ENCODE assay signal across 16 cellular contexts in genomic region chr11:103525069-103525468, GRCh38.
DNase-seq lines count a peak whose midpoint lies in the region; ATAC-seq and TF ChIP-seq lines count a peak whose summit lies in the region.
"Had no signal": no experiment of that assay in that cellular context is flagged by ENCODE, and none has a peak within 500 bp of the region (broad histone marks: within the 10 kb centered on the region; RNA-seq: fewer than 3 reads in every experiment).

No MANE protein-coding gene starts in this region.

- H3K23ac ChIP-seq in neuronal stem cell (ENCODE audit: low read depth, low read length, poor library complexity), result no peak overlapping the region

- H3K14ac ChIP-seq in neuronal stem cell (ENCODE audit: low read length), result no peak overlapping the region

- TF ChIP-seq CTCF in choroid plexus epithelial cell (conservative IDR thresholded peaks at IDR 0.05; ENCODE audit: low read depth, low read length), result no peak

- no peaks in the 10 kb centered on the region for H3K27me3 ChIP-seq in neuronal stem cell (ENCODE audit: control insufficient read depth in 3 of 3, insufficient read depth in 3 of 3, low read depth in 1 of 3, low read length in 3 of 3)
- H3K27me3 ChIP-seq: body of pancreas had no signal

- no peak overlapping the region for H2AFZ ChIP-seq in neuronal stem cell (ENCODE audit: low read length)

- no peak overlapping the region for H3K18ac ChIP-seq in neuronal stem cell (ENCODE audit: low read length)

- no peak overlapping the region for H2BK12ac ChIP-seq in neuronal stem cell (ENCODE audit: low read length)

- H2BK5ac ChIP-seq in neuronal stem cell (ENCODE audit: low read length), result no peak overlapping the region

- no peak for ATAC-seq in HG02852 (IDR thresholded peaks at IDR 0.05; ENCODE audit: unreplicated experiment)
- ATAC-seq: body of pancreas, HepG2 had no signal

- no peak overlapping the region for H3K27ac ChIP-seq in neuronal stem cell (replicated peaks; ENCODE audit: low read length)
- H3K27ac ChIP-seq: body of pancreas, VCaP had no signal

- H3K9ac ChIP-seq in neuronal stem cell (ENCODE audit: low read depth, low read length, poor library complexity), result no peak overlapping the region

- no peak overlapping the region for H4K8ac ChIP-seq in neuronal stem cell (ENCODE audit: low read depth, low read length)

- H4K91ac ChIP-seq in neuronal stem cell (ENCODE audit: low read depth, low read length, poor library complexity), result no peak overlapping the region

- H3K9me3 ChIP-seq in neuronal stem cell (replicated peaks in 1 of 2; ENCODE audit: control insufficient read depth in 2 of 2, insufficient read depth in 1 of 2, low read depth in 1 of 2, low read length in 2 of 2), result peaks cover 0 to 2% of the 10 kb centered on the region in 2 donors
- H3K9me3 ChIP-seq: body of pancreas had no signal

- no peak overlapping the region for H3K4me2 ChIP-seq in neuronal stem cell (ENCODE audit: insufficient read depth, low read length, poor library complexity, severe bottlenecking)

- no CpG with 5 or more reads among the region's 2 CpGs for WGBS in neuronal stem cell (ENCODE audit: extremely low coverage in 2 of 2, insufficient read length in 2 of 2, insufficient replicate concordance in 1 of 2), 2 donors

- no peak overlapping the region for H2BK120ac ChIP-seq in neuronal stem cell (ENCODE audit: low read depth, low read length)

- no peak overlapping the region for H2AK5ac ChIP-seq in neuronal stem cell (ENCODE audit: low read depth, low read length)

- H3K36me3 ChIP-seq in neuronal stem cell (replicated peaks in 1 of 2; ENCODE audit: control insufficient read depth in 2 of 2, insufficient read depth in 2 of 2, low read length in 2 of 2), result no peaks in the 10 kb centered on the region

- no peak overlapping the region for H3K4me3 ChIP-seq in choroid plexus epithelial cell (ENCODE audit: low read depth, low read length)
- H3K4me3 ChIP-seq in neuronal stem cell (ENCODE audit: low read length in 2 of 2), result no peak overlapping the region
- H3K4me3 ChIP-seq: body of pancreas had no signal

- no peak overlapping the region for H2BK15ac ChIP-seq in neuronal stem cell (ENCODE audit: low read length)

- no peak overlapping the region for H3K4ac ChIP-seq in neuronal stem cell (ENCODE audit: low read length)

- no peaks in the 10 kb centered on the region for H3K79me1 ChIP-seq in neuronal stem cell (ENCODE audit: low read depth, low read length)

- H3K4me1 ChIP-seq in neuronal stem cell (ENCODE audit: control insufficient read depth in 2 of 2, insufficient read depth in 1 of 2, low read depth in 1 of 2, low read length in 2 of 2), result peaks cover 0 to 3% of the 10 kb centered on the region in 2 donors
- H3K4me1 ChIP-seq: body of pancreas had no signal

- peak; percentile 72 for DNase-seq in HCEC 1CT
- DNase-seq in NOMO-1 treated with DMSO at 0.1 percent for 48 hours (lab: John Stamatoyannopoulos, UW; ENCODE audit: unreplicated experiment), result peak; percentile 64
- DNase-seq in choroid plexus epithelial cell (ENCODE audit: low read depth), result peak; percentile 75
- peak; percentile 70 for DNase-seq in non-pigmented ciliary epithelial cell (ENCODE audit: low read depth)
- no peak for DNase-seq in neuronal stem cell (ENCODE audit: low spot score)
- DNase-seq in NCI-H2196 treated with DMSO at 0.1 percent for 48 hours (lab: John Stamatoyannopoulos, UW; ENCODE audit: unreplicated experiment), result no peak
- DNase-seq: activated CD8-positive, alpha-beta memory T cell treated with anti-CD3 and anti-CD28 coated beads for 24 hours; activated effector memory CD4-positive, alpha-beta T cell treated with Interleukin-2 at 50 U/mL for 16 hours; body of pancreas; C1 segment of cervical spinal cord; effector CD8-positive, alpha-beta T cell; kidney; NCI-H1105 had no signal

Comparison
In these comparisons a context has a peak if more than half of its experiments do, and no peak if none do; other contexts are left out.
1. DNase-seq: peak in HCEC 1CT (single experiment), NOMO-1 treated with DMSO at 0.1 percent for 48 hours (single experiment), choroid plexus epithelial cell (single experiment) and non-pigmented ciliary epithelial cell (single experiment); none in neuronal stem cell (single experiment) and NCI-H2196 treated with DMSO at 0.1 percent for 48 hours (single experiment).